33 cellular contexts compared by ENCODE assay signal in the genomic region with DNA sequence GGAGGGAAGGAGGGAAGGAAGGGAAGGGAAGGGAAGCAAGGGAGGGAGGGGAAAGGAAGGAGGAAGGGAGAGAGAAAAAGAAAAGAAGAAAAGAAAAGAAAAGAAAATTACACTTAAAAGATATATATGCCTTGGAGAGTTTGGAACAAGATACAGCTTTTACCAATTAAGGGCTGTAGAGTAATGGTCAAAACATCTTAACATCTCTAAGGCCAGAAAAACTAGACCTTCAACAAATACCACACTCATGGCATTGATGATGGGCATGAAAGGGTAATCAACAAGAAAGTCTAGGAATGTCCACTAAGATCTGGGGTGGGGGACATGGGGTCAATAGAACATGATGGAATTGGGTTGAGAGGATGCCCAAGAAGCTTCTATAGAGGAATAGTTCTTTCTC.
"Had no signal": no experiment of that assay in that cellular context is flagged by ENCODE, and none has a peak within 500 bp of the region (broad histone marks: within the 10 kb centered on the region; RNA-seq: fewer than 3 reads in every experiment).

No MANE protein-coding gene starts in this region.

- H3K4me3 Mint-ChIP-seq: activated CD4-positive, alpha-beta memory T cell treated with anti-CD3 and anti-CD28 coated beads, Interleukin-2, amount 10 ng/mL, durations not matched to agents 7 days and 5 days; activated CD4-positive, alpha-beta T cell treated with anti-CD3 and anti-CD28 coated beads, Interleukin-2, amount 10 ng/mL, durations not matched to agents 7 days and 5 days; activated naive CD4-positive, alpha-beta T cell treated with anti-CD3 and anti-CD28 coated beads, Interleukin-2, amount 50 U/mL, for 24 hours; activated naive CD8-positive, alpha-beta T cell treated with anti-CD3 and anti-CD28 coated beads, Interleukin-2, amount 50 U/mL, for 24 hours; activated T-cell treated with anti-CD3 and anti-CD28 coated beads, Interleukin-2, amount 50 U/mL, for 24 hours; central memory CD8-positive, alpha-beta T cell; natural killer cell treated with Interleukin-12 subunit alpha and Interleukin-12 subunit beta and Interleukin-15 and Interleukin-18, amount 100 ng/mL, for 72 hours; stimulated activated naive CD8-positive, alpha-beta T cell treated with anti-CD3 and anti-CD28 coated beads, Interleukin-15, Interleukin-2, amounts not matched to agents 100 ng/mL and 50 ng/mL, for 24 hours; T-helper 1 cell treated with Interleukin-12 subunit alpha and Interleukin-12 subunit beta and Interleukin-4 antibody, amounts not matched to agents 30 μg/mL and 1 μg/mL, for 36 hours; type B pancreatic cell had no signal

- H3K4me3 ChIP-seq: esophagus muscularis mucosa, mucosa of descending colon, ovary, psoas muscle, smooth muscle cell, thoracic aorta, uterus had no signal

- H3K9me3 Mint-ChIP-seq: activated CD4-positive, alpha-beta memory T cell treated with anti-CD3 and anti-CD28 coated beads, Interleukin-2, amount 10 ng/mL, durations not matched to agents 7 days and 5 days; activated CD4-positive, alpha-beta T cell treated with anti-CD3 and anti-CD28 coated beads, Interleukin-2, amount 10 ng/mL, durations not matched to agents 7 days and 5 days; activated naive CD4-positive, alpha-beta T cell treated with anti-CD3 and anti-CD28 coated beads, Interleukin-2, amount 50 U/mL, for 24 hours; activated naive CD8-positive, alpha-beta T cell treated with anti-CD3 and anti-CD28 coated beads, Interleukin-2, amount 50 U/mL, for 24 hours; activated T-cell treated with anti-CD3 and anti-CD28 coated beads, Interleukin-2, amount 50 U/mL, for 24 hours; central memory CD8-positive, alpha-beta T cell; natural killer cell treated with Interleukin-12 subunit alpha and Interleukin-12 subunit beta and Interleukin-15 and Interleukin-18, amount 100 ng/mL, for 72 hours; stimulated activated naive CD8-positive, alpha-beta T cell treated with anti-CD3 and anti-CD28 coated beads, Interleukin-15, Interleukin-2, amounts not matched to agents 100 ng/mL and 50 ng/mL, for 24 hours; T-helper 1 cell treated with Interleukin-12 subunit alpha and Interleukin-12 subunit beta and Interleukin-4 antibody, amounts not matched to agents 30 μg/mL and 1 μg/mL, for 36 hours; type B pancreatic cell had no signal

- H3K27me3 ChIP-seq: esophagus muscularis mucosa, ovary, uterus had no signal

- ATAC-seq: activated naive CD8-positive, alpha-beta T cell treated with anti-CD3 and anti-CD28 coated beads, Interleukin-2, amount 50 U/mL, for 24 hours; left cardiac atrium; left ventricle myocardium superior; mucosa of descending colon; natural killer cell treated with Interleukin-12 subunit alpha and Interleukin-12 subunit beta and Interleukin-15 and Interleukin-18, amount 100 ng/mL, for 72 hours; psoas muscle had no signal

- H3K9me3 ChIP-seq: esophagus muscularis mucosa, mucosa of descending colon, ovary, psoas muscle, thoracic aorta, uterus had no signal

- H3K4me2 ChIP-seq: smooth muscle cell had no signal

- DNase-seq: activated CD4-positive, alpha-beta memory T cell treated with anti-CD3 and anti-CD28 coated beads, Interleukin-2, amount 10 ng/mL, durations not matched to agents 7 days and 5 days; activated CD4-positive, alpha-beta T cell treated with anti-CD3 and anti-CD28 coated beads, Interleukin-2, amount 10 ng/mL, durations not matched to agents 7 days and 5 days; activated CD4-positive, CD25-positive, alpha-beta regulatory T cell treated with anti-CD3 and anti-CD28 coated beads, Interleukin-2, amount 50 U/mL, for 72 hours; activated CD8-positive, alpha-beta memory T cell treated with anti-CD3 and anti-CD28 coated beads, Interleukin-2, amount 50 U/mL, for 48 hours; activated naive CD8-positive, alpha-beta T cell treated with anti-CD3 and anti-CD28 coated beads, Interleukin-2, amount 50 U/mL, for 24 hours; activated T-cell treated with anti-CD3 and anti-CD28 coated beads, Interleukin-2, amount 50 U/mL, for 24 hours; dermis blood vessel endothelial cell; effector CD4-positive, alpha-beta T cell; glutamatergic neuron; hippocampal formation; left cardiac atrium; left ventricle myocardium superior; mucosa of descending colon; ovary; psoas muscle; stimulated activated CD4-positive, alpha-beta T cell treated with anti-CD3 and anti-CD28 coated beads, Interleukin-2, amount 100 ng/mL, for 24 hours; SW 1271; T-helper 9 cell; uterus; WERI-Rb-1 had no signal

- H3K27ac ChIP-seq: esophagus muscularis mucosa, ovary, psoas muscle, thoracic aorta, uterus, WERI-Rb-1 had no signal

- FAIRE-seq: bronchial epithelial cell, colon, frontal cortex, keratinocyte had no signal

- H3K27me3 Mint-ChIP-seq: activated CD4-positive, alpha-beta memory T cell treated with anti-CD3 and anti-CD28 coated beads, Interleukin-2, amount 10 ng/mL, durations not matched to agents 7 days and 5 days; activated CD4-positive, alpha-beta T cell treated with anti-CD3 and anti-CD28 coated beads, Interleukin-2, amount 10 ng/mL, durations not matched to agents 7 days and 5 days; activated naive CD4-positive, alpha-beta T cell treated with anti-CD3 and anti-CD28 coated beads, Interleukin-2, amount 50 U/mL, for 24 hours; activated naive CD8-positive, alpha-beta T cell treated with anti-CD3 and anti-CD28 coated beads, Interleukin-2, amount 50 U/mL, for 24 hours; activated T-cell treated with anti-CD3 and anti-CD28 coated beads, Interleukin-2, amount 50 U/mL, for 24 hours; central memory CD8-positive, alpha-beta T cell; natural killer cell treated with Interleukin-12 subunit alpha and Interleukin-12 subunit beta and Interleukin-15 and Interleukin-18, amount 100 ng/mL, for 72 hours; stimulated activated naive CD8-positive, alpha-beta T cell treated with anti-CD3 and anti-CD28 coated beads, Interleukin-15, Interleukin-2, amounts not matched to agents 100 ng/mL and 50 ng/mL, for 24 hours; type B pancreatic cell had no signal

- H3K36me3 ChIP-seq: ovary, uterus, WERI-Rb-1 had no signal

- H3K27ac Mint-ChIP-seq: activated CD4-positive, alpha-beta memory T cell treated with anti-CD3 and anti-CD28 coated beads, Interleukin-2, amount 10 ng/mL, durations not matched to agents 7 days and 5 days; activated CD4-positive, alpha-beta T cell treated with anti-CD3 and anti-CD28 coated beads, Interleukin-2, amount 10 ng/mL, durations not matched to agents 7 days and 5 days; activated naive CD4-positive, alpha-beta T cell treated with anti-CD3 and anti-CD28 coated beads, Interleukin-2, amount 50 U/mL, for 24 hours; activated naive CD8-positive, alpha-beta T cell treated with anti-CD3 and anti-CD28 coated beads, Interleukin-2, amount 50 U/mL, for 24 hours; activated T-cell treated with anti-CD3 and anti-CD28 coated beads, Interleukin-2, amount 50 U/mL, for 24 hours; stimulated activated naive CD8-positive, alpha-beta T cell treated with anti-CD3 and anti-CD28 coated beads, Interleukin-15, Interleukin-2, amounts not matched to agents 100 ng/mL and 50 ng/mL, for 24 hours; T-helper 1 cell treated with Interleukin-12 subunit alpha and Interleukin-12 subunit beta and Interleukin-4 antibody, amounts not matched to agents 30 μg/mL and 1 μg/mL, for 36 hours; type B pancreatic cell had no signal
